ENCODE assay signal across 12 cellular contexts in the genomic region with DNA sequence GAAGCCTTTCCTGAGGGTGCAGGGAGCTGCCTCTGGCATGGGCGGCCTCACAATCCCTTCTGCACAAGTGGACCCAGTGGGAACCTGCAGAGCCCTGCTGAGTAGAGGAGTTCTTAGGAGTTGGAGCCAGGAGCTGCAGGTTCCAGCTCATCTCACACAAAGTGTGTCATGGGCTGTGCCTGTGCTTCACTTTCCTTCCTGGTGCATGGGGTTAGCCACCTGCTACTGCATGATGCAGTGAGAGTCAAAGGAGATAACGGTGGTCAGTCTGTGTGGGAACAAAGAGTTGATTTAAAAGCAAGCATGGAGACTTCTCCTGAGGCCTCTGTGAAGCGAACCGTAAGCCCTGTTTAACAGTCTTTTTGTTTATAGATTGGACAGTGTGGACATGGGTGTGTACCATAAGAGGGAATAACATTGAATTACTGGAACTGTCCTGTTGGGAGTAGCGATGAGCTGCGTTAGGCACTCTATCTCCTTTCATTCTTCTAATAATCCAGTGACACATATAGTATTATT.
DNase-seq lines count a peak whose midpoint lies in the region; ATAC-seq and TF ChIP-seq lines count a peak whose summit lies in the region.
"Had no signal": no experiment of that assay in that cellular context is flagged by ENCODE, and none has a peak within 500 bp of the region (broad histone marks: within the 10 kb centered on the region; RNA-seq: fewer than 3 reads in every experiment).

No MANE protein-coding gene starts in this region.

- H2AFZ ChIP-seq in OCI-LY7 (ENCODE audit: low read length), result no peak overlapping the region

- POLR2A ChIA-PET in OCI-LY7 (lab: Charles Lee), result no interaction called here

- H3K9me2 ChIP-seq in OCI-LY7 (ENCODE audit: insufficient read depth, low read length), result no peaks in the 10 kb centered on the region

- H3K9me3 ChIP-seq in OCI-LY7 (ENCODE audit: low read length), result no peaks in the 10 kb centered on the region

- BruUV-seq in OCI-LY7 (replicated peaks; lab: Mats Ljungman, UMichigan), result no TSS peak

- H3K4me3 ChIP-seq in OCI-LY7 (ENCODE audit: low read depth, low read length, poor library complexity, severe bottlenecking), result no peak overlapping the region

- CTCF ChIA-PET in OCI-LY7 (lab: Charles Lee; ENCODE audit: unreplicated experiment), result no interaction called here

- no peaks in the 10 kb centered on the region for H3K36me3 ChIP-seq in OCI-LY7 (ENCODE audit: insufficient read depth, low read length)

- no peak overlapping the region for H3K27ac Mint-ChIP-seq in activated T-cell treated with anti-CD3 and anti-CD28 coated beads, Interleukin-2, amount 50 U/mL, for 72 hours
- no peak overlapping the region for H3K27ac Mint-ChIP-seq in activated T-cell treated with anti-CD3 and anti-CD28 coated beads, Interleukin-2, amount 50 U/mL, for 24 hours
- H3K27ac Mint-ChIP-seq: stimulated activated naive CD8-positive, alpha-beta T cell treated with anti-CD3 and anti-CD28 coated beads, Interleukin-15, Interleukin-2, amounts not matched to agents 100 ng/mL and 50 ng/mL, for 24 hours had no signal

- H3K79me2 ChIP-seq in OCI-LY7 (ENCODE audit: insufficient read depth, low read depth, low read length), result no peaks in the 10 kb centered on the region

- H3K4me2 ChIP-seq in OCI-LY7 (ENCODE audit: low read length), result no peak overlapping the region

- no peaks in the 10 kb centered on the region for H4K20me1 ChIP-seq in OCI-LY7 (ENCODE audit: insufficient read depth, low read length)

- TF ChIP-seq CTCF in OCI-LY7 (conservative IDR thresholded peaks at IDR 0.05; ENCODE audit: low read length), result 0 out of 2 replicates have a peak, but pooled peaks have one; percentile 12

- H3K4me1 Mint-ChIP-seq in activated T-cell treated with anti-CD3 and anti-CD28 coated beads, Interleukin-2, amount 50 U/mL, for 72 hours (ENCODE audit: low read depth), result no peaks in the 10 kb centered on the region
- H3K4me1 Mint-ChIP-seq in activated T-cell treated with anti-CD3 and anti-CD28 coated beads, Interleukin-2, amount 50 U/mL, for 24 hours (ENCODE audit: low read depth), result peaks cover 9% of the 10 kb centered on the region

- no peaks in the 10 kb centered on the region for H3K4me1 ChIP-seq in OCI-LY7 (ENCODE audit: insufficient read depth, low read length, poor library complexity, severe bottlenecking)

- intact Hi-C loops in OCI-LY7 (cut with micrococcal nuclease; ENCODE audit: unreplicated experiment), result loop anchor here (2.0 kb wide), 1 partner anchor 216 kb away; no protein-coding TSS in a partner anchor

- no peaks in the 10 kb centered on the region for H3K36me3 Mint-ChIP-seq in activated T-cell treated with anti-CD3 and anti-CD28 coated beads, Interleukin-2, amount 50 U/mL, for 72 hours (ENCODE audit: insufficient read depth in 2 of 2)
- H3K36me3 Mint-ChIP-seq in activated T-cell treated with anti-CD3 and anti-CD28 coated beads, Interleukin-2, amount 50 U/mL, for 24 hours (ENCODE audit: low read depth), result no peaks in the 10 kb centered on the region
- H3K36me3 Mint-ChIP-seq: CD14-positive monocyte had no signal

- DNase-seq in activated T-cell treated with anti-CD3 and anti-CD28 coated beads, Interleukin-2, amount 50 U/mL, for 72 hours, result no peak
- DNase-seq in activated T-cell treated with anti-CD3 and anti-CD28 coated beads, Interleukin-2, amount 50 U/mL, for 24 hours, result no peak
- no peak for DNase-seq in OCI-LY7 (ENCODE audit: low spot score)
- no peak for DNase-seq in stimulated activated naive CD8-positive, alpha-beta T cell treated with anti-CD3 and anti-CD28 coated beads, Interleukin-15, Interleukin-2, amounts not matched to agents 100 U/mL and 50 U/mL, for 24 hours
- DNase-seq in iPS-NIHi7 (ENCODE audit: extremely low spot score), result no peak
- no peak for DNase-seq in EL
- DNase-seq: activated CD4-positive, CD25-positive, alpha-beta regulatory T cell treated with anti-CD3 and anti-CD28 coated beads, Interleukin-2, amount 50 U/mL, for 72 hours; amniotic stem cell had no signal

- no peak overlapping the region for H3K27ac ChIP-seq in OCI-LY7 (ENCODE audit: low read depth, low read length, poor library complexity, severe bottlenecking)

- H3K4me3 Mint-ChIP-seq in activated T-cell treated with anti-CD3 and anti-CD28 coated beads, Interleukin-2, amount 50 U/mL, for 72 hours, result no peak overlapping the region
- H3K4me3 Mint-ChIP-seq in activated T-cell treated with anti-CD3 and anti-CD28 coated beads, Interleukin-2, amount 50 U/mL, for 24 hours, result no peak overlapping the region
- H3K4me3 Mint-ChIP-seq: CD14-positive monocyte; stimulated activated naive CD8-positive, alpha-beta T cell treated with anti-CD3 and anti-CD28 coated beads, Interleukin-15, Interleukin-2, amounts not matched to agents 100 ng/mL and 50 ng/mL, for 24 hours had no signal

- H3K27me3 Mint-ChIP-seq in activated T-cell treated with anti-CD3 and anti-CD28 coated beads, Interleukin-2, amount 50 U/mL, for 72 hours (ENCODE audit: low read depth), result peaks cover 33% of the 10 kb centered on the region
- H3K27me3 Mint-ChIP-seq in activated T-cell treated with anti-CD3 and anti-CD28 coated beads, Interleukin-2, amount 50 U/mL, for 24 hours, result peaks cover 20% of the 10 kb centered on the region

- no peaks in the 10 kb centered on the region for H3K9me3 Mint-ChIP-seq in activated T-cell treated with anti-CD3 and anti-CD28 coated beads, Interleukin-2, amount 50 U/mL, for 72 hours
- H3K9me3 Mint-ChIP-seq in activated T-cell treated with anti-CD3 and anti-CD28 coated beads, Interleukin-2, amount 50 U/mL, for 24 hours, result no peaks in the 10 kb centered on the region
- H3K9me3 Mint-ChIP-seq: CD14-positive monocyte; stimulated activated naive CD8-positive, alpha-beta T cell treated with anti-CD3 and anti-CD28 coated beads, Interleukin-15, Interleukin-2, amounts not matched to agents 100 ng/mL and 50 ng/mL, for 24 hours had no signal

- peak; percentile 18 to 47 for ATAC-seq in activated T-cell treated with anti-CD3 and anti-CD28 coated beads, Interleukin-2, amount 50 U/mL, for 72 hours (replicated peaks in 1 of 2)
- peak; percentile 29 for ATAC-seq in esophagus mucosa
- peak; percentile 15 for ATAC-seq in stimulated activated naive CD8-positive, alpha-beta T cell treated with anti-CD3 and anti-CD28 coated beads, Interleukin-15, Interleukin-2, amounts not matched to agents 100 U/mL and 50 U/mL, for 24 hours
- no peak for ATAC-seq in GM21576 (IDR thresholded peaks at IDR 0.05; ENCODE audit: unreplicated experiment)
